8 cellular contexts compared by ENCODE assay signal in the genomic region with DNA sequence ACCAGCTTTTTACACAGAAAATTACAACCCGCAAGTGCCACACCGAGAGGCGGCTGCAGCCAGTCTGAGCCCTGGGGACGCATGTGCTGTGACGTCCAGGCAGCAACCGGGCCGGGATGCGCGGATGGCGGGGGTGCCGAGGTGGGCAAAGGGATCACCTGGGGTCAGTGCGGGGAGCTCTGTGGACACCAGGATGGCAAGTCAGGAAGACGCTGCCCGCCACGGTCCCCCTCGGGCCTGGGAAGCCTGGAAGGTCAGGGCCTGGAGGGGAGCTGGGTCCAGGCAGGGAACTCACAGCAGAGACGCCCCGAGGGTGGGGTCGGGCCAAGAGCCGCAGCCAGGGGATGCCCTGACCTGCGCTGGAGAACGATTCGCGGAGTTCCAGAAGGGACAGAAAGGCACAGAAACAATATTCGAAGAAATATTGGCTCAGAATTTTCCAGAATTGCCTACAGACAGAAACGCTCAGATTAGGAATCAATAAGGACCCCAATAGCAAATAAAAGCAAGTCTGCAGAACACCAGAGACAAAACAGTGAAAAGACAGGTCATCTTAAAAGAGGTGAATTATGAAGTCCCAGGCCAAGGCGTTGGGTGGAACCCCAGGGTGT. TPM values are rescaled to one million over a fixed set of nuclear protein-coding genes. Genes with fewer than 3 reads are reported as not detected.
DNase-seq lines count a peak whose midpoint lies in the region; ATAC-seq, FAIRE-seq and TF ChIP-seq lines count a peak whose summit lies in the region.

No MANE protein-coding gene starts in this region.

- POLR2A ChIA-PET in AG04450 (lab: Yijun Ruan, JAX): no interaction called here

- peak overlapping the region in 6 of 8 donors; percentile 6 to 80 (median 60) for H3K4me3 Mint-ChIP-seq in naive B cell

- H3K27me3 ChIP-seq in AG04450 (ENCODE audit: control insufficient read depth, insufficient read depth, low read length): peaks cover 35% of the 10 kb centered on the region

- H3K27ac Mint-ChIP-seq in naive B cell: peak overlapping the region in 2 of 6 donors; percentile 41 to 74

- peaks cover 0 to 4% (median 3%) of the 10 kb centered on the region in 3 donors for H3K4me1 Mint-ChIP-seq in naive B cell

- no peak for FAIRE-seq in GM12891 (lab: Jason Lieb, UNC)

- ATAC-seq in naive B cell (ENCODE audit: low read depth in 2 of 2): no peak

- H3K27me3 Mint-ChIP-seq in naive B cell: peaks cover 16 to 42% (median 26%) of the 10 kb centered on the region in 3 donors

- CTCF ChIA-PET in AG04450 (lab: Charles Lee): interaction anchor here (1.3 kb wide), 1 partner anchor 317 kb away, joined by 3 read pairs; no protein-coding TSS in a partner anchor

- no peaks in the 10 kb centered on the region for H3K36me3 Mint-ChIP-seq in naive B cell

- DNase-seq in AG04450 (ENCODE audit: low read depth, low spot score): no peak
- DNase-seq in HFF-Myc (ENCODE audit: extremely low read depth, low read depth): no peak
- no peak for DNase-seq in choroid plexus epithelial cell (ENCODE audit: low read depth)
- DNase-seq in naive B cell: no peak
- DNase-seq in NCI-H128 (lab: John Stamatoyannopoulos, UW; ENCODE audit: unreplicated experiment): no peak
- DNase-seq in GM12891 (ENCODE audit: insufficient read length, low spot score): no peak
- DNase-seq in HuH-7.5 (ENCODE audit: low spot score): no peak
- no peak for DNase-seq in kidney tubule cell (ENCODE audit: low spot score)

- no peak overlapping the region for H3K27ac ChIP-seq in AG04450 (ENCODE audit: low read depth, low read length)

- H3K9me3 Mint-ChIP-seq in naive B cell: peaks cover 0 to 3% (median 0%) of the 10 kb centered on the region in 7 donors

- TF ChIP-seq POLR2A in GM12891 (IDR thresholded peaks at IDR 0.05; ENCODE audit: low read depth, low read length): no peak

- H3K4me3 ChIP-seq in AG04450 (ENCODE audit: low read depth, low read length) (peak overlapping the region; percentile 39), HFF-Myc (replicated peaks; ENCODE audit: low read depth, low read length) (0 out of 2 replicates have a peak overlapping the region, but pooled peaks have one; percentile 8), choroid plexus epithelial cell (ENCODE audit: low read depth, low read length) (peak overlapping the region; percentile 2)

- no peak for TF ChIP-seq CTCF in AG04450 (IDR thresholded peaks at IDR 0.05; ENCODE audit: low read depth, low read length)
- TF ChIP-seq CTCF in HFF-Myc (IDR thresholded peaks at IDR 0.05; ENCODE audit: low read depth, low read length, missing control alignments): no peak
- TF ChIP-seq CTCF in choroid plexus epithelial cell (conservative IDR thresholded peaks at IDR 0.05; ENCODE audit: low read depth, low read length): no peak

- H3K9me3 ChIP-seq in AG04450 (ENCODE audit: control insufficient read depth, insufficient read depth, low read length): no peaks in the 10 kb centered on the region; the same call in 1 of the 2 replicates

TF ChIP-seq in GM12891, 5 proteins besides CTCF, POLR2A, EP300 and RAD21:
- TF ChIP-seq POLR2AphosphoS5 (IDR thresholded peaks at IDR 0.05; ENCODE audit: low read depth, low read length): no peak
- no peak for TF ChIP-seq SPI1 (IDR thresholded peaks at IDR 0.05; ENCODE audit: low read depth, low read length)
- TF ChIP-seq TAF1 (IDR thresholded peaks at IDR 0.05; ENCODE audit: low read depth, low read length): no peak
- no peak for TF ChIP-seq POU2F2 (IDR thresholded peaks at IDR 0.05; ENCODE audit: low read depth, low read length)
- no peak for TF ChIP-seq PAX5 (IDR thresholded peaks at IDR 0.05; ENCODE audit: insufficient read depth, low read length, severe bottlenecking)

RNA-seq across cellular contexts. Expression of a gene that starts 11.7 kb away (rescaled TPM):
- not detected in 2 replicates for polyA plus RNA-seq in AG04450 (2011; rRNA removed)
- not detected in 2 replicates for polyA minus RNA-seq in AG04450 (2011; rRNA and poly(A)+ RNA removed)
- not detected for polyA plus RNA-seq in naive B cell (ENCODE audit: low read depth in 6 of 6)
- 0.58 TPM for polyA plus RNA-seq in GM12891 (2012; ENCODE audit: low read depth, missing spikeins)

RNA-seq across cellular contexts. Expression of a gene that starts 36.9 kb away (rescaled TPM):
- polyA plus RNA-seq in AG04450 (2011; rRNA removed): not detected in 2 replicates
- polyA minus RNA-seq in AG04450 (2011; rRNA and poly(A)+ RNA removed): not detected in 2 replicates
- not detected for polyA plus RNA-seq in naive B cell (ENCODE audit: low read depth in 6 of 6)
- not detected for polyA plus RNA-seq in GM12891 (2012; ENCODE audit: low read depth, missing spikeins)
